In the genomic region with DNA sequence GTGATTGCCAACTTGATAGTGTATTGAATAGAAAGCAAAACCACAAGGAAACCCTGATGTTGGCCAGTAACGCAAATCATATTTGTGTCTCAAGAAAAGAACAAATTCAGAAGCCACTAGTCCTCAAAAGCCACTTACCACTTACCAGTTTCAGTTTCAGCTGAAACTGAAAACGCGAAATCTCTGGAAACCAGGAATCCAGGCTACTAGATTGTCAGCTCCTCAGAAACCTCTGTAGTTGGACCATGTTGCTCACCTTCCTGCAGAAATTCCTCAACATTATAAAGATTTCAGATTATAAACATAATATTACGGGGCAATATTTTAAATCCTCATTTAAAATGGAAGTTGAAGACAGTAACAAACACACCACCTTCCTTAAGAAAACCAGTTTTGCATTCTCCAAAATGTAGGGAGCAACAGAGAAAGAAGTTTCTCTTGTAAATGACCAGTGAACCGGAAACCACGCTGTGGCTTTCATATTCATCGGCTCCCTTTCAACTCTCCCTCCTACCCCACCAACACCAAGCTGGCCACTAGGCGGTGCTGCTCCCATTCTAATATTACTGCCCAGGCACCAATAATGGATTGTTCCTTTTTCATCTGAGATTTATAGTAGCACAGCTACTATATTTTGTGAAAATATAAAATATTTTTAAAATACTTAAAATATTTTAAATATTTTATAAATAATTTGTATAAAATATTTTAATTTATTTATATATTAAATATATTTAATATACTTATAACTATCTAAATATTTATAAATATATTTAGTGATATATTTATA, we compare ENCODE assay signal across 8 cellular contexts. TPM values are rescaled to one million over a fixed set of nuclear protein-coding genes. Genes with fewer than 3 reads are reported as not detected.
DNase-seq lines count a peak whose midpoint lies in the region; TF ChIP-seq lines count a peak whose summit lies in the region.

No MANE protein-coding gene starts in this region.

- H3K4me1 ChIP-seq in neural progenitor cell (peaks cover 11% of the 10 kb centered on the region), stomach smooth muscle (ENCODE audit: control insufficient read depth, insufficient read depth, low read length) (no peaks in the 10 kb centered on the region)

- TF ChIP-seq CTCF in LNCAP (IDR thresholded peaks at IDR 0.05) (peak; percentile 81), RWPE1 (conservative IDR thresholded peaks at IDR 0.05; ENCODE audit: low read depth) (peak; percentile 91), neural progenitor cell (IDR thresholded peaks at IDR 0.05) (peak; percentile 97)

- H3K4me2 ChIP-seq in neural progenitor cell, result peak overlapping the region; percentile 55

- H3K9me3 ChIP-seq in neural progenitor cell (ENCODE audit: low read depth), result no peaks in the 10 kb centered on the region
- no peaks in the 10 kb centered on the region for H3K9me3 ChIP-seq in stomach smooth muscle (ENCODE audit: control insufficient read depth in 2 of 2, low read length in 2 of 2)

- H3K4me3 Mint-ChIP-seq in neural progenitor cell, result peak overlapping the region; percentile 46

- DNase-seq in EL (peak; percentile 85), GOT3 (lab: John Stamatoyannopoulos, UW) (peak; percentile 52), RWPE1 (ENCODE audit: low spot score) (peak; percentile 97), foreskin melanocyte (peak; percentile 76), neural progenitor cell (ENCODE audit: low spot score) (peak; percentile 88)
- DNase-seq in activated T-helper 9 cell treated with anti-CD3 and anti-CD28 coated beads, Interleukin-2, amount 50 U/mL, for 16 hours (ENCODE audit: low read depth), result peak; percentile 71

- peak overlapping the region; percentile 38 for H2AFZ ChIP-seq in neural progenitor cell (replicated peaks)

- no peaks in the 10 kb centered on the region for H3K36me3 ChIP-seq in neural progenitor cell
- H3K36me3 ChIP-seq in stomach smooth muscle (ENCODE audit: control insufficient read depth in 2 of 2, insufficient read depth in 2 of 2, low read length in 2 of 2), result no peaks in the 10 kb centered on the region

- H3F3A ChIP-seq in neural progenitor cell (ENCODE audit: low read depth), result no peaks in the 10 kb centered on the region

- H3K27me3 Mint-ChIP-seq in neural progenitor cell (ENCODE audit: insufficient read depth, low read depth), result peaks cover 2% of the 10 kb centered on the region

- no peaks in the 10 kb centered on the region for H3K79me2 ChIP-seq in neural progenitor cell (ENCODE audit: low read depth)

- H3K27ac Mint-ChIP-seq in neural progenitor cell, result no peak overlapping the region

- H3K27me3 ChIP-seq in neural progenitor cell (no peaks in the 10 kb centered on the region), stomach smooth muscle (ENCODE audit: control insufficient read depth in 1 of 2, insufficient read depth in 2 of 2, low read length in 2 of 2) (no peaks in the 10 kb centered on the region)

- H3K9ac ChIP-seq in neural progenitor cell, result no peak overlapping the region
- peak overlapping the region; percentile 48 to 74 for H3K9ac ChIP-seq in stomach smooth muscle (ENCODE audit: low read length in 2 of 2)

- no peaks in the 10 kb centered on the region for H3K9me3 Mint-ChIP-seq in neural progenitor cell

- POLR2A ChIA-PET in RWPE1 (lab: Yijun Ruan, JAX; ENCODE audit: low non-redundant PET), result no interaction called here

- H3K4me1 Mint-ChIP-seq in neural progenitor cell, result peaks cover 18% of the 10 kb centered on the region

- H3K4me3 ChIP-seq in neural progenitor cell, result peak overlapping the region; percentile 11
- peak overlapping the region; percentile 67 to 68 for H3K4me3 ChIP-seq in stomach smooth muscle (ENCODE audit: low read length in 2 of 2)

- H3K27ac ChIP-seq in RWPE1 (no peak overlapping the region), neural progenitor cell (no peak overlapping the region), stomach smooth muscle (ENCODE audit: low read length) (peak overlapping the region; percentile 13)

- no peaks in the 10 kb centered on the region for H4K20me1 ChIP-seq in neural progenitor cell (ENCODE audit: low read depth)

- no peaks in the 10 kb centered on the region for H3K36me3 Mint-ChIP-seq in neural progenitor cell

- CTCF ChIA-PET in RWPE1 (lab: Yijun Ruan, JAX), result interaction anchor here (0.5 to 2.5 kb wide), 11 partner anchors 8 to 1970 kb away, joined by 3 to 18 read pairs (median 4); partner anchors contain the start of gene TMED7

RNA-seq across cellular contexts. Expression of gene TMED7, which starts 8.7 kb away (rescaled TPM):
- total RNA-seq in neural progenitor cell (ENCODE audit: low replicate concordance), result 72.4 and 112 TPM in 2 replicates

RNA-seq across cellular contexts. Expression of gene TICAM2, which starts 32.3 kb away (rescaled TPM):
- total RNA-seq in neural progenitor cell (ENCODE audit: low replicate concordance), result 0.03 TPM in 1 of 2 replicates, not detected in the other
